26 cellular contexts compared by ENCODE assay signal in genomic region chr14:102484316-102484715, GRCh38.
"Had no signal": no experiment of that assay in that cellular context is flagged by ENCODE, and none has a peak within 500 bp of the region (broad histone marks: within the 10 kb centered on the region; RNA-seq: fewer than 3 reads in every experiment).

No MANE protein-coding gene starts in this region.

- DNase-seq: activated B cell treated with CpG ODN at 0.5 μM for 24 hours; activated CD4-positive, alpha-beta memory T cell treated with anti-CD3 and anti-CD28 coated beads for 36 hours; activated CD4-positive, alpha-beta T cell treated with anti-CD3 and anti-CD28 coated beads for 1 hour; activated CD4-positive, alpha-beta T cell treated with anti-CD3 and anti-CD28 coated beads, Interleukin-2, amount 10 ng/mL, durations not matched to agents 7 days and 5 days; activated CD8-positive, alpha-beta memory T cell treated with anti-CD3 and anti-CD28 coated beads for 24 hours; activated gamma-delta T cell treated with Interleukin-2 at 50 U/mL for 16 hours; activated naive CD4-positive, alpha-beta T cell treated with anti-CD3 and anti-CD28 coated beads, Interleukin-2, amount 10 ng/mL, durations not matched to agents 7 days and 5 days; activated naive CD8-positive, alpha-beta T cell treated with anti-CD3 and anti-CD28 coated beads for 36 hours; activated T-cell treated with anti-CD3 and anti-CD28 coated beads, Interleukin-2, amount 50 U/mL, for 72 hours; Karpas-422; MM.1S; NCI-H1105; NCI-H1436; NCI-H1694 treated with DMSO at 0.1 percent for 48 hours; NCI-H2029 treated with DMSO at 0.1 percent for 48 hours; NCI-H345; NCI-H510A; NCI-H526 treated with DMSO at 0.1 percent for 48 hours; NCI-H82; OCI-M1; RPMI8226; SIG-M5; T-helper 17 cell; T-helper 9 cell had no signal

- H3K4me3 ChIP-seq: K562 had no signal

- ATAC-seq: activated T-cell treated with anti-CD3 and anti-CD28 coated beads, Interleukin-2, amount 50 U/mL, for 72 hours; K562; Panc1; T-helper 17 cell had no signal
